In the genomic region with DNA sequence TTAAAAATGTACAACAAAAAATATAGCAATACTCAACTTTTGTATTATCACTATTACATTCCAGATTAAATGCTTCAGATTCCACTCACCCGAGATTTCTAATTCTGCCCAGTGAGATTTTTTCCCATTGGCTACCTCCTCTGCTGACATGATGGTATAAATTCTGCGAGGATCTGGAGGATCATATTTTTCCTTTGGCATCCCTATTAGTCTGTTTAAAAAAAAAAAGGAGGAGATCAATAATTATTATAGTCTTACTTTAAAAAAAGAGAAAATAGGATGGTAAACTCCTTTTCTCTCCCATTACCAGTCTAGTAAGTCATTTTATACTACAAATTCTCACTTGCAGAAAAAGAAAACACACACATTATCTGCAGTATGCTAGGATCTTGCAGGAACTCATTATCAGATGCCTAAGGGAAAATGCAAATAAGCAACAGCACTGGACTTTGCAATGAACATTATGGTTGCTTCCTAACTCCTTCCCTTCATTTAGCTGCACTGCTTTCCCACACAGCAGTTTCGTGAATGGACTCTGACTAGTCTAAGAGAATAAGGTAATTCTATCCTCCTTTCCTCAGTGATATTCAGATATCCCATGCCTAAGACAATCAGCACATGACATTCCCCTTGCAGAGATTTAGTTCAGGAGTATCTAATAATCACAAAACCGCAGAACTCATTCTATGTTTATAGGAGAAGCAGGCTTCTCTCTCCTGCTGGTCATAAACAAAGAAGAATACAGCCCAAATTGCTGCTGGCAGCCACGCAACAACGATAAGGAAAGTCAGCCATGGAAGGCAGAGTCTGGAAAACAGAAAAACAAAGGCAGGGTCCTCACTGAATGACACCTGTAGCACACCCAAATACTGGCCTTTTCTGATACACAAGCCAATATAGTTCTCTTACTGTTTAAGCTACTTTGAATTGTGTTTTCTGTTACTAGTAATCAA, we compare ENCODE assay signal across 13 cellular contexts. TPM values are rescaled to one million over a fixed set of nuclear protein-coding genes. Genes with fewer than 3 reads are reported as not detected.
A peak's percentile ranks its signal among the peaks of the same experiment; 100 is the strongest.
DNase-seq lines count a peak whose midpoint lies in the region; ATAC-seq and TF ChIP-seq lines count a peak whose summit lies in the region.
"Had no signal": no experiment of that assay in that cellular context is flagged by ENCODE, and none has a peak within 500 bp of the region (broad histone marks: within the 10 kb centered on the region; RNA-seq: fewer than 3 reads in every experiment).

No MANE protein-coding gene starts in this region.

- BruUV-seq in mammary epithelial cell (replicated peaks; lab: Mats Ljungman, UMichigan) = no TSS peak

- DNase-seq in breast epithelium (ENCODE audit: low spot score in 2 of 2) (no peak), mammary epithelial cell (no peak), adipocyte (ENCODE audit: low read depth) (peak; percentile 14), left kidney (ENCODE audit: low read depth, low spot score) (peak; percentile 26), NOMO-1 treated with DMSO at 0.1 percent for 48 hours (lab: John Stamatoyannopoulos, UW; ENCODE audit: unreplicated experiment) (no peak), T-helper 1 cell (no peak), middle frontal gyrus (ENCODE audit: extremely low spot score, low spot score) (no peak)
- DNase-seq: activated CD4-positive, alpha-beta T cell treated with anti-CD3 and anti-CD28 coated beads, Interleukin-2, amount 10 ng/mL, durations not matched to agents 7 days and 5 days; cortex of kidney; NCI-H2081; occipital lobe; stimulated activated CD8-positive, alpha-beta memory T cell treated with anti-CD3 and anti-CD28 coated beads, Interleukin-4, amount 100 ng/mL, for 48 hours had no signal

- in situ Hi-C loops in mammary epithelial cell (cut with MboI; ENCODE audit: low sequenced_read_pairs in 2 of 2) = no loop called here

- no peak overlapping the region for H3K9ac ChIP-seq in mammary epithelial cell (ENCODE audit: insufficient read depth, low read length)
- H3K9ac ChIP-seq in adipocyte (ENCODE audit: low read length) = no peak overlapping the region

- peak overlapping the region; percentile 57 to 63 for H3K27ac ChIP-seq in breast epithelium
- no peak overlapping the region for H3K27ac ChIP-seq in mammary epithelial cell (ENCODE audit: insufficient read depth, low read depth, low read length)

- H3K79me2 ChIP-seq in mammary epithelial cell (ENCODE audit: insufficient read depth, low read length) = peaks cover 54% of the 10 kb centered on the region

- H4K20me1 ChIP-seq in mammary epithelial cell (ENCODE audit: insufficient read depth, low read length) = no peaks in the 10 kb centered on the region

- WGBS in mammary epithelial cell (ENCODE audit: low coverage, missing lambda C conversion rate) = 87% methylated on average over 6 of the region's 6 CpGs

- H3K27me3 ChIP-seq in breast epithelium (no peaks in the 10 kb centered on the region), mammary epithelial cell (ENCODE audit: insufficient read depth, low read length) (no peaks in the 10 kb centered on the region), adipocyte (replicated peaks; ENCODE audit: control insufficient read depth, insufficient read depth, low read length) (no peaks in the 10 kb centered on the region)

- no peaks in the 10 kb centered on the region for H3K9me3 ChIP-seq in breast epithelium
- H3K9me3 ChIP-seq in mammary epithelial cell (replicated peaks; ENCODE audit: insufficient read depth, low read length) = no peaks in the 10 kb centered on the region
- H3K9me3 ChIP-seq in adipocyte (ENCODE audit: control insufficient read depth, low read length) = no peaks in the 10 kb centered on the region

- no peak overlapping the region for H3K4me2 ChIP-seq in mammary epithelial cell (ENCODE audit: insufficient read depth, low read depth, low read length)

- H3K4me3 ChIP-seq in breast epithelium = no peak overlapping the region
- no peak overlapping the region for H3K4me3 ChIP-seq in mammary epithelial cell (replicated peaks in 1 of 3; ENCODE audit: insufficient read depth in 1 of 3, low read depth in 2 of 3, low read length in 3 of 3)
- H3K4me3 ChIP-seq in adipocyte (ENCODE audit: low read length) = no peak overlapping the region

- TF ChIP-seq CTCF in breast epithelium (IDR thresholded peaks at IDR 0.05) (no peak), mammary epithelial cell (conservative IDR thresholded peaks at IDR 0.05 in 1 of 2, IDR thresholded peaks at IDR 0.05 in 1 of 2; ENCODE audit: extremely low read depth in 1 of 2, insufficient read depth in 1 of 2, low read depth in 1 of 2, low read length in 2 of 2) (no peak)

- dilution Hi-C loops in mammary epithelial cell (cut with HindIII; ENCODE audit: low sequenced_read_pairs) = no loop called here

- CTCF ChIA-PET in mammary epithelial cell (lab: Charles Lee; ENCODE audit: low non-redundant PET) = no interaction called here

- H3K36me3 ChIP-seq in breast epithelium = no peaks in the 10 kb centered on the region
- peaks cover 10% of the 10 kb centered on the region for H3K36me3 ChIP-seq in mammary epithelial cell (ENCODE audit: insufficient read depth, low read length)
- H3K36me3 ChIP-seq in adipocyte (ENCODE audit: control insufficient read depth, insufficient read depth, low read length, severe bottlenecking) = peaks cover 4% of the 10 kb centered on the region

- H3K4me1 ChIP-seq in breast epithelium (peaks cover 0 to 9% of the 10 kb centered on the region in 2 donors), mammary epithelial cell (ENCODE audit: insufficient read depth, low read length) (peaks cover 11% of the 10 kb centered on the region), adipocyte (ENCODE audit: control insufficient read depth, insufficient read depth, low read length) (peaks cover 17% of the 10 kb centered on the region)

- no peak for TF ChIP-seq POLR2A in breast epithelium (IDR thresholded peaks at IDR 0.05)

- H2AFZ ChIP-seq in mammary epithelial cell (ENCODE audit: low read depth, low read length) = no peak overlapping the region

- intact Hi-C loops in breast epithelium (cut with DNase I; ENCODE audit: low total_unique reads) = no loop called here
- intact Hi-C loops in mammary epithelial cell (cut with micrococcal nuclease) = no loop called here

- ATAC-seq in GM18868 (IDR thresholded peaks at IDR 0.05; ENCODE audit: unreplicated experiment) = no peak

RNA-seq across cellular contexts. Expression of gene CNOT6L, which starts 42.7 kb away (rescaled TPM):
- total RNA-seq in breast epithelium (10 to 100 TPM; 22.4 to 53.1 (median 39.0) TPM), mammary epithelial cell (10 to 100 TPM; 23.3 to 36.5 TPM)
- 10.9 TPM for polyA plus RNA-seq in mammary epithelial cell
- 99.2 TPM for polyA minus RNA-seq in mammary epithelial cell

Comparison
In these comparisons a context has a peak if more than half of its experiments do, and no peak if none do; other contexts are left out.
1. DNase-seq: peak in adipocyte (single experiment) and left kidney (single experiment); none in breast epithelium (0 of 2), mammary epithelial cell (single experiment), NOMO-1 treated with DMSO at 0.1 percent for 48 hours (single experiment), T-helper 1 cell (0 of 5) and middle frontal gyrus (single experiment).